Comparison of ENCODE assay signal across 10 cellular contexts in the genomic region with DNA sequence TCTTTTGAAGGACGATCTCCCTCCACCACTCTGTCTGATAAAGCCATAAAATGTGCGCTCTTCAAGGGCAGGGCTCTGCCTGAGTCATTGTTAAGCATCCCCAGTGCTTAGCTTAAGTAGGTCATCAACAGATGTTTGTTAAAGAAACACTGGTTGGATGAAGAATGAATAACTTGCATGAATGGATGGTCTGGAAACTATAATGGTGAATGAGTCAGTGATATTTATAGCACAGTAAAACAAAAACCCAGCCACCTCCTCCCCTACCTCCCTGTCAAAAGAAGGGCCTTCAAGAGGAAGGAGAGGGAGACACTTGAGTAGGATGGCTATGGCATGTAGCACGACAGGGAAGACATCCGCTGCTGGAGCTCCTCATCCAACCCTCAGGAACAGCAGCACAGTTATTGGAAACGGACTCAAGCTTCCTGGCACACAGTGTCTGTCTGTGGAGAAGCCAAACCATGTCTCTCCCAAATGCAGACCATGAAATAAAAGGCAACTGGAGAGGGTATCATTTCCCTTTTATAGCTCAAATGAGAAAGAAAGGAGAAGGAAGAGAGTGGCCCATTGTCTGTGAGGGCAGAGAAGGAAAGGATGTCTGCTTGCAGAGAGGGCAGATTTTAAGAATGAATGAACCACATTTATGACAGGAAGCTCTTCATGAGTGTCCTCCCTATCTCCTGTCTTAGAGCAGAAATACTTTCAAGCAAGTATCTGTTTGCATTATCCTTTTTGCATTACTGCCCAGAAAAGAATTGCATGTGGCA.
DNase-seq lines count a peak whose midpoint lies in the region; ATAC-seq and TF ChIP-seq lines count a peak whose summit lies in the region.
"Had no signal": no experiment of that assay in that cellular context is flagged by ENCODE, and none has a peak within 500 bp of the region (broad histone marks: within the 10 kb centered on the region; RNA-seq: fewer than 3 reads in every experiment).

No MANE protein-coding gene starts in this region.

- WGBS in mesenchymal stem cell, result 0% methylated on average over 4 of the region's 5 CpGs
- WGBS in gastroesophageal sphincter (ENCODE audit: low coverage in 1 of 2), 2 donors, result 10 to 33% methylated on average over 5 of the region's 5 CpGs

- H3K4me1 Mint-ChIP-seq in progenitor cell of endocrine pancreas (ENCODE audit: low read depth), result peaks cover 7% of the 10 kb centered on the region

- no peak for TF ChIP-seq CTCF in astrocyte of the cerebellum (IDR thresholded peaks at IDR 0.05; ENCODE audit: low read depth, low read length, missing control alignments)
- no peak for TF ChIP-seq CTCF in gastroesophageal sphincter (IDR thresholded peaks at IDR 0.05)
- TF ChIP-seq CTCF in progenitor cell of endocrine pancreas (IDR thresholded peaks at IDR 0.05; ENCODE audit: unreplicated experiment), result no peak

- in situ Hi-C loops in KBM-7 (cut with MboI; ENCODE audit: low pct_unique_long_range_greater_than_20kb, low sequenced_read_pairs), result no loop called here
- in situ Hi-C loops in astrocyte of the cerebellum (cut with HindIII; ENCODE audit: low sequenced_read_pairs), result no loop called here

- H2AFZ ChIP-seq in mesenchymal stem cell (ENCODE audit: low read depth, low read length), result no peak overlapping the region

- H3K18ac ChIP-seq in mesenchymal stem cell (ENCODE audit: low read depth in 1 of 2, low read length in 2 of 2), result peak overlapping the region in 1 of 2 experiments; percentile 35

- no peak overlapping the region for H2BK12ac ChIP-seq in mesenchymal stem cell (ENCODE audit: low read length in 2 of 2)

- no peak overlapping the region for H3K4me3 Mint-ChIP-seq in progenitor cell of endocrine pancreas (ENCODE audit: low read depth)

- H3K27ac ChIP-seq in mesenchymal stem cell (ENCODE audit: low read length, poor library complexity, severe bottlenecking) (no peak overlapping the region), gastroesophageal sphincter (no peak overlapping the region)

- TF ChIP-seq EP300 in gastroesophageal sphincter (IDR thresholded peaks at IDR 0.05), result no peak

- no peak overlapping the region for H2BK120ac ChIP-seq in mesenchymal stem cell (ENCODE audit: low read depth, low read length)

- H4K8ac ChIP-seq in mesenchymal stem cell (ENCODE audit: low read length), result no peak overlapping the region

- no peak overlapping the region for H4K91ac ChIP-seq in mesenchymal stem cell (ENCODE audit: low read length)

- H3K27me3 ChIP-seq in mesenchymal stem cell (ENCODE audit: control insufficient read depth in 1 of 2, insufficient read depth in 1 of 2, low read length in 2 of 2), result no peaks in the 10 kb centered on the region
- H3K27me3 ChIP-seq in gastroesophageal sphincter, result peaks cover 2% of the 10 kb centered on the region

- H3K36me3 Mint-ChIP-seq in progenitor cell of endocrine pancreas (ENCODE audit: insufficient read depth), result no peaks in the 10 kb centered on the region

- no peak overlapping the region for H2BK5ac ChIP-seq in mesenchymal stem cell (ENCODE audit: low read depth, low read length, poor library complexity, severe bottlenecking)

- ATAC-seq in gastroesophageal sphincter, result no peak

- no peaks in the 10 kb centered on the region for H3K9me3 Mint-ChIP-seq in progenitor cell of endocrine pancreas (ENCODE audit: low read depth)

- H3K14ac ChIP-seq in mesenchymal stem cell (ENCODE audit: low read length in 2 of 2), result no peak overlapping the region

- no peak overlapping the region for H2BK15ac ChIP-seq in mesenchymal stem cell (ENCODE audit: low read depth, poor library complexity, severe bottlenecking)

- no peak overlapping the region for H3K4ac ChIP-seq in mesenchymal stem cell (ENCODE audit: low read depth in 1 of 2, low read length in 2 of 2)

- no peaks in the 10 kb centered on the region for H3K79me1 ChIP-seq in mesenchymal stem cell (replicated peaks; ENCODE audit: low read length, poor library complexity, severe bottlenecking)

- H3K4me3 ChIP-seq in astrocyte of the cerebellum (ENCODE audit: low read depth, low read length) (no peak overlapping the region), mesenchymal stem cell (ENCODE audit: insufficient read depth in 1 of 2, low read depth in 1 of 2, low read length in 2 of 2) (peak overlapping the region in 1 of 2 experiments; percentile 59), gastroesophageal sphincter (no peak overlapping the region)

- H3K9me3 ChIP-seq in mesenchymal stem cell (ENCODE audit: control insufficient read depth, low read length) (no peaks in the 10 kb centered on the region), gastroesophageal sphincter (no peaks in the 10 kb centered on the region)

- H3K4me2 ChIP-seq in mesenchymal stem cell (ENCODE audit: low read length, poor library complexity, severe bottlenecking), result no peak overlapping the region

- peaks cover 12% of the 10 kb centered on the region for H3K27me3 Mint-ChIP-seq in progenitor cell of endocrine pancreas

- H3K27ac Mint-ChIP-seq in progenitor cell of endocrine pancreas, result no peak overlapping the region

- peak; percentile 83 for DNase-seq in AG08396 (ENCODE audit: low spot score)
- peak; percentile 65 for DNase-seq in KBM-7
- DNase-seq in astrocyte of the cerebellum (ENCODE audit: low read depth), result peak; percentile 62
- peak; percentile 91 for DNase-seq in mesenchymal stem cell
- DNase-seq in NK-92 treated with Interleukin-12 subunit alpha and Interleukin-12 subunit beta, amount 100 ng/mL, for 24 hours (lab: John Stamatoyannopoulos, UW), result no peak
- DNase-seq in progenitor cell of endocrine pancreas (ENCODE audit: low spot score, unreplicated experiment), result no peak
- no peak for DNase-seq in activated CD4-positive, alpha-beta T cell treated with anti-CD3 and anti-CD28 coated beads, Interleukin-2, amount 50 U/mL, for 48 hours
- DNase-seq: activated CD4-positive, alpha-beta T cell treated with anti-CD3 and anti-CD28 coated beads, Interleukin-2, amount 50 U/mL, for 4 hours; NCI-H524 treated with DMSO at 0.1 percent for 48 hours had no signal

- H3K36me3 ChIP-seq in mesenchymal stem cell (ENCODE audit: control insufficient read depth in 1 of 2, insufficient read depth in 2 of 2, low read depth in 1 of 2, low read length in 2 of 2) (no peaks in the 10 kb centered on the region), gastroesophageal sphincter (no peaks in the 10 kb centered on the region)

- H2AK5ac ChIP-seq in mesenchymal stem cell (ENCODE audit: low read length, severe bottlenecking), result no peak overlapping the region

- H3K4me1 ChIP-seq in mesenchymal stem cell (ENCODE audit: control insufficient read depth, insufficient read depth, low read depth, low read length), result peaks cover 11% of the 10 kb centered on the region
- peaks cover 0 to 13% (median 2%) of the 10 kb centered on the region in 3 donors for H3K4me1 ChIP-seq in gastroesophageal sphincter

- no peak for TF ChIP-seq POLR2A in gastroesophageal sphincter (IDR thresholded peaks at IDR 0.05)

- H3K23ac ChIP-seq in mesenchymal stem cell (ENCODE audit: low read length in 2 of 2), result no peak overlapping the region

- H3K9ac ChIP-seq in mesenchymal stem cell (ENCODE audit: low read length), result peak overlapping the region; percentile 77

Comparison
In these comparisons a context has a peak if more than half of its experiments do, and no peak if none do; other contexts are left out.
1. DNase-seq: peak in AG08396 (single experiment), KBM-7 (single experiment), astrocyte of the cerebellum (single experiment) and mesenchymal stem cell (single experiment); none in NK-92 treated with Interleukin-12 subunit alpha and Interleukin-12 subunit beta, amount 100 ng/mL, for 24 hours (single experiment), progenitor cell of endocrine pancreas (single experiment) and activated CD4-positive, alpha-beta T cell treated with anti-CD3 and anti-CD28 coated beads, Interleukin-2, amount 50 U/mL, for 48 hours (0 of 2).